Comparison of ENCODE assay signal across 8 cellular contexts in genomic region chr20:48722002-48722731, GRCh38.
DNase-seq lines count a peak whose midpoint lies in the region; ATAC-seq, FAIRE-seq and TF ChIP-seq lines count a peak whose summit lies in the region.

No MANE protein-coding gene starts in this region.

- intact Hi-C loops in GM12878 (cut with micrococcal nuclease; ENCODE audit: unreplicated experiment): no loop called here
- intact Hi-C loops in ovary (cut with DNase I): no loop called here

- 7% methylated on average over 14 of the region's 14 CpGs for WGBS in GM12878 (ENCODE audit: insufficient coverage, insufficient replicate concordance, low lambda C conversion rate, missing lambda C conversion rate)
- 28 to 45% methylated on average over 14 of the region's 14 CpGs for WGBS in lung, 2 donors
- 80 to 84% (median 83%) methylated on average over 14 of the region's 14 CpGs for WGBS in ovary, 3 donors

- TF ChIP-seq EP300 in GM12878 (IDR thresholded peaks at IDR 0.05; ENCODE audit: borderline replicate concordance in 1 of 2, control insufficient read depth in 1 of 2, low read depth in 2 of 2, low read length in 2 of 2) (no peak), ovary (IDR thresholded peaks at IDR 0.05) (no peak)

- H4K20me1 ChIP-seq in GM12878 (ENCODE audit: control insufficient read depth, insufficient read depth): no peaks in the 10 kb centered on the region

- H3K4me1 ChIP-seq in GM12878 (ENCODE audit: control insufficient read depth, insufficient read depth, low read length): peaks cover 68% of the 10 kb centered on the region
- peaks cover 0 to 36% of the 10 kb centered on the region in 2 donors for H3K4me1 ChIP-seq in lung (ENCODE audit: control insufficient read depth in 2 of 2, insufficient read depth in 2 of 2, low read length in 2 of 2)
- H3K4me1 ChIP-seq in ovary (ENCODE audit: insufficient read depth): peaks cover 6% of the 10 kb centered on the region

- H3K9me3 ChIP-seq in GM12878 (replicated peaks; ENCODE audit: control insufficient read depth, insufficient read depth, low read length) (no peaks in the 10 kb centered on the region; the same call in 2 of the 3 replicates), lung (ENCODE audit: control insufficient read depth in 2 of 2, insufficient read depth in 1 of 2, low read length in 1 of 2) (no peaks in the 10 kb centered on the region), ovary (no peaks in the 10 kb centered on the region)

- in situ Hi-C loops in GM12878 (cut with MboI): no loop called here

- TF ChIP-seq RAD21 in GM12878 (IDR thresholded peaks at IDR 0.05; ENCODE audit: insufficient read depth, low read depth, low read length): no peak

- peak; percentile 41 for FAIRE-seq in GM12878 (lab: Jason Lieb, UNC)

- peaks cover 61% of the 10 kb centered on the region for H3K79me2 ChIP-seq in GM12878 (ENCODE audit: control insufficient read depth, insufficient read depth, low read length)

- no peak overlapping the region for H3K4me3 ChIP-seq in GM12878
- no peak overlapping the region for H3K4me3 ChIP-seq in lung
- H3K4me3 ChIP-seq in ovary: no peak overlapping the region

- H3K27ac ChIP-seq in GM12878 (ENCODE audit: control insufficient read depth, insufficient read depth): peak overlapping the region; percentile 89
- H3K27ac ChIP-seq in lung (ENCODE audit: low read depth in 1 of 2, low read length in 1 of 2): peak overlapping the region in 1 of 2 donors; percentile 88
- no peak overlapping the region for H3K27ac ChIP-seq in ovary

- peak overlapping the region; percentile 36 for H3K4me2 ChIP-seq in GM12878 (ENCODE audit: control insufficient read depth, insufficient read depth)

- no peak overlapping the region for H2AFZ ChIP-seq in GM12878 (ENCODE audit: control insufficient read depth, low read depth, low read length)

- H3K27me3 ChIP-seq in GM12878 (replicated peaks in 1 of 2; ENCODE audit: control insufficient read depth in 2 of 2, insufficient read depth in 2 of 2, low read length in 1 of 2): no peaks in the 10 kb centered on the region
- H3K27me3 ChIP-seq in lung (ENCODE audit: control insufficient read depth, insufficient read depth): no peaks in the 10 kb centered on the region
- H3K27me3 ChIP-seq in ovary: no peaks in the 10 kb centered on the region

- RAD21 ChIA-PET in GM12878 (lab: Charles Lee; ENCODE audit: unreplicated experiment): interaction anchor here (0.7 to 1.3 kb wide), 3 partner anchors 18 to 104 kb away, joined by 3 to 5 read pairs (median 4); no protein-coding TSS in a partner anchor

- POLR2A ChIA-PET in GM12878 (lab: Charles Lee): interaction anchor here (0.5 to 1.1 kb wide), 3 partner anchors 15 to 106 kb away, joined by 3 read pairs; no protein-coding TSS in a partner anchor

- H3K9ac ChIP-seq in GM12878 (ENCODE audit: control insufficient read depth, insufficient read depth, low read length): peak overlapping the region; percentile 51

- peak; percentile 65 for ATAC-seq in GM12878
- peak; percentile 28 for ATAC-seq in lung (ENCODE audit: insufficient read depth, low FRiP score)
- no peak for ATAC-seq in HG03045 (IDR thresholded peaks at IDR 0.05; ENCODE audit: unreplicated experiment)

- no peak for TF ChIP-seq CTCF in GM12878 (IDR thresholded peaks at IDR 0.05 in 2 of 3, conservative IDR thresholded peaks at IDR 0.05 in 1 of 3; ENCODE audit: control insufficient read depth in 2 of 3, extremely low read depth in 1 of 3, insufficient read depth in 1 of 3, low read depth in 3 of 3, low read length in 3 of 3)
- TF ChIP-seq CTCF in lung (IDR thresholded peaks at IDR 0.05; ENCODE audit: control extremely low read depth, extremely low read depth): no peak
- no peak for TF ChIP-seq CTCF in ovary (IDR thresholded peaks at IDR 0.05)

- H3K36me3 ChIP-seq in GM12878 (ENCODE audit: control insufficient read depth in 2 of 2, insufficient read depth in 2 of 2, low read length in 1 of 2) (peaks cover 4 to 32% of the 10 kb centered on the region in 2 experiments; a peak in 3 of 4 replicates), lung (ENCODE audit: control insufficient read depth in 2 of 2, insufficient read depth in 2 of 2, low read length in 2 of 2) (peaks cover 0 to 12% of the 10 kb centered on the region in 2 donors), ovary (no peaks in the 10 kb centered on the region)

- BruUV-seq in GM12878 (replicated peaks; lab: Mats Ljungman, UMichigan): no TSS peak

- SMC1A ChIA-PET in GM12878 (lab: Charles Lee; ENCODE audit: uncharacterized antibody, unreplicated experiment): interaction anchor here (1.0 to 15.6 kb wide), 6 partner anchors 10 to 183 kb away, joined by 4 to 141 read pairs (median 7); no protein-coding TSS in a partner anchor

- DNase-seq in A172 (ENCODE audit: low spot score) (peak; percentile 72), HCEC 1CT (peak; percentile 32), GM12878 (ENCODE audit: low read depth, low spot score) (no peak), lung (ENCODE audit: low spot score) (no peak), LoVo (ENCODE audit: low spot score) (no peak), ovary (no peak), retina (no peak)

- TF ChIP-seq POLR2A in GM12878 (IDR thresholded peaks at IDR 0.05; ENCODE audit: low read depth, low read length): no peak; the same call in 1 of the 2 replicates
- no peak for TF ChIP-seq POLR2A in ovary (IDR thresholded peaks at IDR 0.05)

- CTCF ChIA-PET in GM12878 (lab: Yijun Ruan, JAX): interaction anchor here (1.0 to 4.4 kb wide), 2 partner anchors 16 to 64 kb away, joined by 3 to 13 read pairs; no protein-coding TSS in a partner anchor

TF ChIP-seq in GM12878, 131 proteins besides CTCF, POLR2A, EP300 and RAD21 (continues in another document):
- TF ChIP-seq IKZF2 (IDR thresholded peaks at IDR 0.05) (peak; percentile 36 to 41; a peak in 3 of 4 replicates), NFIC (IDR thresholded peaks at IDR 0.05; ENCODE audit: low read depth, low read length) (peak; percentile 30; the same call in 1 of the 2 replicates), SUPT20H (IDR thresholded peaks at IDR 0.05; ENCODE audit: borderline replicate concordance, control insufficient read depth, low read depth, low read length) (no peak), ZBTB11 (CRISPR knock-in tag; IDR thresholded peaks at IDR 0.05) (no peak), HDGF (IDR thresholded peaks at IDR 0.05) (no peak), CREB1 (IDR thresholded peaks at IDR 0.05; ENCODE audit: low read depth) (no peak), SIX5 (IDR thresholded peaks at IDR 0.05; ENCODE audit: low read depth, low read length, severe bottlenecking) (no peak), YY1 (IDR thresholded peaks at IDR 0.05; ENCODE audit: low read depth, low read length) (0 out of 2 replicates have a peak, but pooled peaks have one; percentile 15)

Comparison
In these comparisons a context has a peak if more than half of its experiments do, and no peak if none do; other contexts are left out.
1. DNase-seq: peak in A172 (single experiment) and HCEC 1CT (single experiment); none in GM12878 (single experiment), lung (single experiment), LoVo (single experiment), ovary (0 of 5) and retina (single experiment).